In the genomic region with DNA sequence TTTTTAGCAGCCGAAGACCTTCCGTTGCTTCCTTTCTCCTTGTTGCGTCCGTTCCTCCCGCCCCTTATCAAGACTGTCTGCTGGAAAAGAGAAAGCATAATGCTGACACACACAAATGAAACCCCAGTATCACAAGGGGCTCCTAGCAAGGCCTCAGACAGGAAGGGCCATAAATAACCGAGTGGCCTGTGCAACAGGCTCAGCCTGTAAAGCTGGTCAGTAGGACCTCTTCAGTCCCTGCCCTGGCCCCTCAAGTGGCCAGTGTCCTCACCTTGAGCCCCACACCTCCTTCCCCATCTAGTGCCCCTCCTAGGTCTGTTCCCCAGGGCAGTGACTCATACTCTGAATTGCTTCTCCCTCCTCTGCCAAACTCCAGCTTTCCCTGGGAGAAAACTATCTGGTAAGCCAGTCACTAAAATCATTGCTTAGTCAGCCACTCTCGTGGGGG, we compare ENCODE assay signal across 9 cellular contexts.
DNase-seq lines count a peak whose midpoint lies in the region; ATAC-seq and TF ChIP-seq lines count a peak whose summit lies in the region.
"Had no signal": no experiment of that assay in that cellular context is flagged by ENCODE, and none has a peak within 500 bp of the region (broad histone marks: within the 10 kb centered on the region; RNA-seq: fewer than 3 reads in every experiment).

No MANE protein-coding gene starts in this region.

- H3K36me3 Mint-ChIP-seq in glutamatergic neuron (ENCODE audit: unreplicated experiment): no peaks in the 10 kb centered on the region

- H3K9me3 ChIP-seq in cardiac muscle cell (ENCODE audit: low read depth): no peaks in the 10 kb centered on the region

- peak; percentile 83 for DNase-seq in Daoy (ENCODE audit: low read depth)
- peak; percentile 84 to 90 for DNase-seq in cardiac muscle cell (ENCODE audit: low read depth in 1 of 2, low spot score in 1 of 2)
- peak; percentile 71 for DNase-seq in renal cortical epithelial cell (ENCODE audit: low read depth)
- DNase-seq in glutamatergic neuron: no peak
- DNase-seq: NCI-H748 treated with DMSO at 0.1 percent for 48 hours had no signal

- H3K4me3 Mint-ChIP-seq in glutamatergic neuron (ENCODE audit: unreplicated experiment): no peak overlapping the region

- H3K9me3 Mint-ChIP-seq in glutamatergic neuron (ENCODE audit: unreplicated experiment): peaks cover 2% of the 10 kb centered on the region

- H3K4me1 ChIP-seq in cardiac muscle cell (ENCODE audit: low read depth): peaks cover 44% of the 10 kb centered on the region

- no peak overlapping the region for H3K4me3 ChIP-seq in cardiac muscle cell

- no peaks in the 10 kb centered on the region for H3K27me3 ChIP-seq in cardiac muscle cell

- no peaks in the 10 kb centered on the region for H3K27me3 Mint-ChIP-seq in glutamatergic neuron (ENCODE audit: unreplicated experiment)

- no peak for TF ChIP-seq CTCF in cardiac muscle cell (IDR thresholded peaks at IDR 0.05; ENCODE audit: low read depth, low read length)
- no peak for TF ChIP-seq CTCF in glutamatergic neuron (IDR thresholded peaks at IDR 0.05; ENCODE audit: partially characterized antibody, unreplicated experiment)

- H3K36me3 ChIP-seq in cardiac muscle cell: no peaks in the 10 kb centered on the region

- H3K27ac Mint-ChIP-seq in glutamatergic neuron (ENCODE audit: unreplicated experiment): no peak overlapping the region

- ATAC-seq in SK-N-SH treated with all-trans-retinoic acid at 6 μM for 48 hours (peak; percentile 86), HG03097 (IDR thresholded peaks at IDR 0.05; ENCODE audit: low FRiP score, unreplicated experiment) (no peak), GM21367 (IDR thresholded peaks at IDR 0.05; ENCODE audit: unreplicated experiment) (no peak), GM21723 (IDR thresholded peaks at IDR 0.05; ENCODE audit: unreplicated experiment) (no peak)

- H3K27ac ChIP-seq in cardiac muscle cell: peak overlapping the region; percentile 84

- H3K4me1 Mint-ChIP-seq in glutamatergic neuron (ENCODE audit: low read depth, unreplicated experiment): no peaks in the 10 kb centered on the region

TF ChIP-seq in SK-N-SH treated with all-trans-retinoic acid at 6 μM for 48 hours, 23 proteins besides CTCF, POLR2A, EP300 and RAD21:
- TF ChIP-seq, protein P1, sequence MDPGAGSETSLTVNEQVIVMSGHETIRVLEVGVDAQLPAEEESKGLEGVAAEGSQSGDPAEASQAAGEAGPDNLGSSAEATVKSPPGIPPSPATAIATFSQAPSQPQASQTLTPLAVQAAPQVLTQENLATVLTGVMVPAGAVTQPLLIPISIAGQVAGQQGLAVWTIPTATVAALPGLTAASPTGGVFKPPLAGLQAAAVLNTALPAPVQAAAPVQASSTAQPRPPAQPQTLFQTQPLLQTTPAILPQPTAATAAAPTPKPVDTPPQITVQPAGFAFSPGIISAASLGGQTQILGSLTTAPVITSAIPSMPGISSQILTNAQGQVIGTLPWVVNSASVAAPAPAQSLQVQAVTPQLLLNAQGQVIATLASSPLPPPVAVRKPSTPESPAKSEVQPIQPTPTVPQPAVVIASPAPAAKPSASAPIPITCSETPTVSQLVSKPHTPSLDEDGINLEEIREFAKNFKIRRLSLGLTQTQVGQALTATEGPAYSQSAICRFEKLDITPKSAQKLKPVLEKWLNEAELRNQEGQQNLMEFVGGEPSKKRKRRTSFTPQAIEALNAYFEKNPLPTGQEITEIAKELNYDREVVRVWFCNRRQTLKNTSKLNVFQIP (CRISPR knock-in tag; IDR thresholded peaks at IDR 0.05; ENCODE audit: borderline replicate concordance, low read depth): no peak
- no peak for TF ChIP-seq ZC3H10 (CRISPR knock-in tag; IDR thresholded peaks at IDR 0.05)
- TF ChIP-seq GLIS3 (CRISPR knock-in tag; IDR thresholded peaks at IDR 0.05): no peak
